In genomic region chr10:12042797-12043651, GRCh38 we compare ENCODE assay signal across 8 cellular contexts. TPM values are rescaled to one million over a fixed set of nuclear protein-coding genes. Genes with fewer than 3 reads are reported as not detected.
A peak's percentile ranks its signal among the peaks of the same experiment; 100 is the strongest.
DNase-seq lines count a peak whose midpoint lies in the region; ATAC-seq lines count a peak whose summit lies in the region.

Gene UPF2 (minus strand): TSS chr10:12042809. CDS start chr10:12035423, 7,386 bp downstream.

- peaks cover 11 to 42% (median 27%) of the 10 kb centered on the region in 11 experiments; a peak in 16 of 22 replicates for H4K20me1 ChIP-seq in BLaER1 treated with 17β-estradiol and CSF1 and Interleukin-3, amounts not matched to agents 10 nM and 100 nM

- intact Hi-C loops in left colon (cut with DNase I, micrococcal nuclease), result no loop called here

- H3K27ac ChIP-seq in BLaER1 treated with 17β-estradiol and CSF1 and Interleukin-3, amounts not matched to agents 10 nM and 100 nM, result peak within 1 kb of the TSS; percentile 99 to 100 (median 100)

- H3K36me3 ChIP-seq in BLaER1 treated with 17β-estradiol and CSF1 and Interleukin-3, amounts not matched to agents 10 nM and 100 nM, result peaks cover 0 to 15% (median 7%) of the 10 kb centered on the region in 11 experiments; a peak in 9 of 22 replicates

- H3K4me2 ChIP-seq in BLaER1 treated with 17β-estradiol and CSF1 and Interleukin-3, amounts not matched to agents 10 nM and 100 nM, result peak within 1 kb of the TSS; percentile 77 to 96 (median 90)

- no peaks in the 10 kb centered on the region for H3K27me3 ChIP-seq in BLaER1 treated with 17β-estradiol and CSF1 and Interleukin-3, amounts not matched to agents 10 nM and 100 nM

- peaks cover 20 to 26% (median 24%) of the 10 kb centered on the region in 10 experiments for H3K4me1 ChIP-seq in BLaER1 treated with 17β-estradiol and CSF1 and Interleukin-3, amounts not matched to agents 10 nM and 100 nM

- peak within 1 kb of the TSS; percentile 96 to 100 (median 100) for H3K4me3 ChIP-seq in BLaER1 treated with 17β-estradiol and CSF1 and Interleukin-3, amounts not matched to agents 10 nM and 100 nM

- 0 out of 22 replicates have a peak, but pooled peaks cover 0 to 5% (median 0%) of the 10 kb centered on the region in 11 experiments for H3K9me3 ChIP-seq in BLaER1 treated with 17β-estradiol and CSF1 and Interleukin-3, amounts not matched to agents 10 nM and 100 nM (replicated peaks in 1 of 11)

- DNase-seq in NCI-H748 treated with DMSO at 0.1 percent for 48 hours (lab: John Stamatoyannopoulos, UW), result peak; percentile 87
- DNase-seq in activated CD4-positive, alpha-beta T cell treated with anti-CD3 and anti-CD28 coated beads, Interleukin-2, amount 50 U/mL, for 1 hour, result peak; percentile 96
- DNase-seq in cortex of kidney (lab: John Stamatoyannopoulos, UW), result peak; percentile 74
- peak; percentile 97 to 98 for DNase-seq in left colon
- peak; percentile 97 to 98 for DNase-seq in stimulated activated CD4-positive, alpha-beta T cell treated with anti-CD3 and anti-CD28 coated beads, Interleukin-1b, Interleukin-23, amount 100 ng/mL, for 4 hours (ENCODE audit: low read depth in 2 of 2)

- ATAC-seq in GM19395 (IDR thresholded peaks at IDR 0.05; ENCODE audit: unreplicated experiment) (peak; percentile 64), HG03558 (IDR thresholded peaks at IDR 0.05; ENCODE audit: extremely low read depth, unreplicated experiment) (peak; percentile 27), left colon (peak; percentile 91)

- H3K9ac ChIP-seq in BLaER1 treated with 17β-estradiol and CSF1 and Interleukin-3, amounts not matched to agents 10 nM and 100 nM, result peak within 1 kb of the TSS; percentile 97 to 100 (median 100)

RNA-seq across cellular contexts. Expression of gene UPF2, which starts in this region (rescaled TPM):
- total RNA-seq in left colon, result 10 to 100 TPM; 18.7 to 18.9 TPM

Comparison
In these comparisons a context has a peak if more than half of its experiments do, and no peak if none do; other contexts are left out.
1. Peak in every context shown above with its lines: DNase-seq, ATAC-seq, H3K4me3 ChIP-seq and H3K27ac ChIP-seq.
2. ATAC-seq: peak in every context shown above with its lines; median percentile 91 in left colon; 64 in GM19395; 27 in HG03558.